Comparison of ENCODE assay signal across 9 cellular contexts in the genomic region with DNA sequence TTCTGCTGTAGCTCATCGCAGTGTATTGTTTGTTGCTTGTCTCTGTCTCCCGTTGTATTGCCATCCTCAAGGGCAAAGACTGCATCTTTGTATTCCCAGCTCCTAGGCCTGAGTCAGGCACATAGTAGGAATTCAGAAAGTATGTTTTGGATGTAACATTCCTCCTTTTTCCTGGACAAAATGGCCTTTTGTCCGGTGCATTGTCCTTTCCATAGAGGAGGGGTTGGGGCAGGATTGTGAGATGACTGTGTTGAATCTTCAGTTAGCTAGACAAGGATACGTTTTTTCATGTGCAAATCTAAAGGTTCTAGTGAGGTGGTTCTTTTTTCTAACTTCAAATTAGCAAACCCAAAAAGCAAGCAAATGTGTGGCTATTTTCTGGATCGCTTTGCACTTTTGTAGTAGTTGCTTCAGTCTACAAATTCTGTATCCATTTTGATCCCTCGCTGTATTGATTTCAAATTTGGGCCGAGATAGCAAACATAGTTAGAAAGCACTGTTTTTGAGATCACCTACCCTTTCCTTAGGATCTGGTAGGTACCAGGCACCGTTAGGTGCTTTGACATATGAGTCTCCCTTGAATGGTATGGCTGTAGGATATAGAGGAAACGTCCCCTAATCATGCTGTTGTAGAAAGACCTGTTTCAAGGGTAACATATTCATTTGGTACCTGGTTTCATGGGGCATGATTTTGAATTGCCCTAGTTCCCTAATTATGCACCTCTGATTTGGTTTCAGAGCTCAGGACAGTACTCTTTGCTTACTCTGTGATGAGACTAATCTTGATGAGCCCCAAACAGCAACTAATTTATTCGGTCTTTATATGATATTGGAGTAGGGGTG. TPM values are rescaled to one million over a fixed set of nuclear protein-coding genes. Genes with fewer than 3 reads are reported as not detected.
DNase-seq lines count a peak whose midpoint lies in the region; ATAC-seq, FAIRE-seq and TF ChIP-seq lines count a peak whose summit lies in the region.
"Had no signal": no experiment of that assay in that cellular context is flagged by ENCODE, and none has a peak within 500 bp of the region (broad histone marks: within the 10 kb centered on the region; RNA-seq: fewer than 3 reads in every experiment).

No MANE protein-coding gene starts in this region.

- TF ChIP-seq CTCF in GM12864 (IDR thresholded peaks at IDR 0.05; ENCODE audit: low read depth, low read length, missing control alignments) (no peak), RWPE1 (conservative IDR thresholded peaks at IDR 0.05; ENCODE audit: low read depth) (no peak), fibroblast of mammary gland (conservative IDR thresholded peaks at IDR 0.05; ENCODE audit: control insufficient read depth, insufficient read depth, low read depth, low read length) (no peak), prostate gland (IDR thresholded peaks at IDR 0.05) (no peak)

- peaks cover 7% of the 10 kb centered on the region for H3K4me1 ChIP-seq in prostate gland (replicated peaks)

- no peak for DNase-seq in GM12864 (ENCODE audit: low read depth)
- DNase-seq in RWPE1 (ENCODE audit: low spot score) = peak; percentile 6
- peak; percentile 21 for DNase-seq in fibroblast of mammary gland (ENCODE audit: low read depth)
- DNase-seq in prostate gland (ENCODE audit: low spot score) = no peak
- DNase-seq in DMS53 treated with DMSO at 0.1 percent for 48 hours (lab: John Stamatoyannopoulos, UW; ENCODE audit: unreplicated experiment) = no peak
- DNase-seq in NK-92 (lab: John Stamatoyannopoulos, UW; ENCODE audit: unreplicated experiment) = no peak
- no peak for DNase-seq in H54 (ENCODE audit: insufficient read length, low spot score)

- no peak for ATAC-seq in GM21360 (IDR thresholded peaks at IDR 0.05; ENCODE audit: unreplicated experiment)

- H3K36me3 ChIP-seq in prostate gland = no peaks in the 10 kb centered on the region

- TF ChIP-seq POLR2A in prostate gland (IDR thresholded peaks at IDR 0.05) (no peak), H54 (IDR thresholded peaks at IDR 0.05; ENCODE audit: low read depth, low read length) (no peak)

- no peaks in the 10 kb centered on the region for H3K27me3 ChIP-seq in prostate gland (replicated peaks; ENCODE audit: insufficient read depth)

- no peak for FAIRE-seq in H54 (lab: Jason Lieb, UNC)
- FAIRE-seq: islet of Langerhans had no signal

- WGBS in prostate gland = 46% methylated on average over 10 of the region's 10 CpGs

- POLR2A ChIA-PET in RWPE1 (lab: Yijun Ruan, JAX; ENCODE audit: low non-redundant PET) = no interaction called here

- H3K27ac ChIP-seq in RWPE1 (no peak overlapping the region), prostate gland (no peak overlapping the region)

- H3K4me3 ChIP-seq in GM12864 (ENCODE audit: low read depth, low read length) (peak overlapping the region; percentile 90), fibroblast of mammary gland (ENCODE audit: control insufficient read depth, low read depth, low read length) (peak overlapping the region; percentile 96), prostate gland (peak overlapping the region; percentile 69 to 98)

- intact Hi-C loops in prostate gland (cut with DNase I) = no loop called here

- no peaks in the 10 kb centered on the region for H3K9me3 ChIP-seq in prostate gland

- CTCF ChIA-PET in RWPE1 (lab: Yijun Ruan, JAX) = no interaction called here

RNA-seq across cellular contexts. Expression of a gene that starts 1.2 kb away (rescaled TPM):
- total RNA-seq in prostate gland = 10 to 100 TPM; 37.8 to 64.5 TPM

RNA-seq across cellular contexts. Expression of a gene that starts 40.6 kb away (rescaled TPM):
- total RNA-seq in prostate gland = 100 to 1,000 TPM in 1 of 2 donors, 1 to 10 TPM in 1; 3.6 to 140 TPM

RNA-seq across cellular contexts. Expression of a gene that starts 58.8 kb away (rescaled TPM):
- total RNA-seq in prostate gland = 10 to 100 TPM; 53.1 to 64.9 TPM

Comparison
In these comparisons a context has a peak if more than half of its experiments do, and no peak if none do; other contexts are left out.
1. DNase-seq: peak in RWPE1 (single experiment) and fibroblast of mammary gland (single experiment); none in GM12864 (single experiment), prostate gland (single experiment), DMS53 treated with DMSO at 0.1 percent for 48 hours (single experiment), NK-92 (single experiment) and H54 (single experiment).
2. Peak in every context shown above with its lines, with median percentiles within 50 percentile points of each other: H3K4me3 ChIP-seq.